ENCODE assay signal across 28 cellular contexts in the genomic region with DNA sequence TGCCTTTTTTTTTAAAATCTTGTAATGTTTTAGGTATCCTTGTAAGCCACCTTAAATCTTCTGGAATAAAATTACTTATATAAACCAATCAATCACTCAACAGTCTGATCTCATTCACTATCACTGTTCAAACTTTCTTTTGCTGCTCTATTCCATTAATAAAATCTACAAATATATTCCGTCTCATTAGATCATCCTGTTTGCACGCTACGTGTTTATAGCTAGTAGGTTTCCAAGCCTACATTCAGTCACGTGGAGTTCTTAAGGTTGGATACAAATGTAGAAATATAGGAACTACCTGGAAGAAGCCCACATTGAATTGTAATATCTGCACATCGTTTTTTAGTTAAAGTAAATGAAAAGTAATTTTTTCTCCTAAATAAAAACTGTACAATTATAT.
"Had no signal": no experiment of that assay in that cellular context is flagged by ENCODE, and none has a peak within 500 bp of the region (broad histone marks: within the 10 kb centered on the region; RNA-seq: fewer than 3 reads in every experiment).

No MANE protein-coding gene starts in this region.

- H3K4me1 ChIP-seq: colonic mucosa, esophagus muscularis mucosa, esophagus squamous epithelium, foreskin keratinocyte, gastrocnemius medialis, gastroesophageal sphincter, heart left ventricle, heart right ventricle had no signal

- H3K9me3 ChIP-seq: colonic mucosa, esophagus muscularis mucosa, esophagus squamous epithelium, gastrocnemius medialis, gastroesophageal sphincter, heart left ventricle had no signal

- H3K4me3 ChIP-seq: colonic mucosa, coronary artery, dorsolateral prefrontal cortex, esophagus muscularis mucosa, esophagus squamous epithelium, gastrocnemius medialis, gastroesophageal sphincter, heart left ventricle, heart right ventricle had no signal

- FAIRE-seq: colon, endometrium, endothelial cell of umbilical vein, frontal cortex had no signal

- DNase-seq: colonic mucosa; cortex of kidney; dermis blood vessel endothelial cell; dorsolateral prefrontal cortex; effector CD4-positive, alpha-beta T cell; effector CD8-positive, alpha-beta T cell; effector memory CD4-positive, alpha-beta T cell; effector memory CD8-positive, alpha-beta T cell; endodermal cell; erythroblast; esophagus squamous epithelium; foreskin fibroblast; foreskin keratinocyte; foreskin melanocyte; gastrocnemius medialis; glutamatergic neuron; head of caudate nucleus; heart left ventricle; heart right ventricle had no signal

- H3K36me3 ChIP-seq: colonic mucosa, esophagus muscularis mucosa, esophagus squamous epithelium, gastrocnemius medialis, gastroesophageal sphincter, heart left ventricle, heart right ventricle had no signal

- H3K27ac ChIP-seq: colonic mucosa, coronary artery, dorsolateral prefrontal cortex, epithelial cell of prostate, esophagus muscularis mucosa, esophagus squamous epithelium, foreskin keratinocyte, gastrocnemius medialis, gastroesophageal sphincter, heart left ventricle, heart right ventricle had no signal

- H3K27me3 ChIP-seq: colonic mucosa, esophagus muscularis mucosa, esophagus squamous epithelium, foreskin keratinocyte, gastrocnemius medialis, gastroesophageal sphincter, heart left ventricle, heart right ventricle had no signal

- ATAC-seq: effector memory CD8-positive, alpha-beta T cell; esophagus mucosa; foreskin keratinocyte; gastrocnemius medialis; gastroesophageal sphincter; heart left ventricle; heart right ventricle had no signal
